In the genomic region with DNA sequence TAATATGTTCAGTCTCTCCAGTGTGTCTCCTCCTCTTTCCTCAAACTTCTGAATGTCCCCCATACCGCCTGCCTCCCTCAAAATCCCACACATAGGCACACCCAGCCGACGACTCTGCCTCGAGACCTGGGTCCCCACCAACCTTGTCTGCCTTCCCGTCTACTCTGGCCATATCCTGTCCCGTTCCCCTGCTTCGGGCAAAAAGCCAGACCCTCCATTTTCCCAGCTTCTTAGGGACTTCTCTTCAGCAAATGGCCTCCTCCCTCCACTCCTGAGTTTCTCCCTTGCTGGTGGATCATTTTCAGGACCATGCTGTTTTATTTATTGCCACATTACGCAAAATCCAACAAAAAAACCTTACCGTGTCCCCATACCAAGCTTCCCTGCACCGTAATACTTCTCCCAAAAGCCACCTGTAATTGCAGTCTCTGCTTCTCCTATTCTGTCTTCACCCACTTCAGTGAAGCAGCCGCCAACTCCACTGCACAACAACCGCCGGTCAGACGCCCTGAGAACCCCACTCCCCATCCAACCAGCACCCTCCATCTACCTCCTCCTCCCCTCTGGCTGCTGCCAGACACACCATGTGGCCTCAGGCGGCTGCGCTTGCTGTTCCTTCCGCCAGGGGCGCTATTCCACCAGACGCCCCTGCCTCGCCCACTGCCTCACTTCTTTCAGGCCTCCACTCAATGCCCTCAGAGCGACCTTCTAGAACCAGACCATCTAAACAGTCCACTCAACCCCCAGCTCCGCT, we compare ENCODE assay signal across 9 cellular contexts.
A peak's percentile ranks its signal among the peaks of the same experiment; 100 is the strongest.
DNase-seq lines count a peak whose midpoint lies in the region; ATAC-seq and TF ChIP-seq lines count a peak whose summit lies in the region.
"Had no signal": no experiment of that assay in that cellular context is flagged by ENCODE, and none has a peak within 500 bp of the region (broad histone marks: within the 10 kb centered on the region; RNA-seq: fewer than 3 reads in every experiment).

No MANE protein-coding gene starts in this region.

- no peak overlapping the region for H3K14ac ChIP-seq in trophoblast cell (ENCODE audit: low read length)

- H4K8ac ChIP-seq in trophoblast cell (ENCODE audit: low read depth, low read length) = no peak overlapping the region

- H3K4me1 Mint-ChIP-seq in CD14-positive monocyte (peaks cover 4% of the 10 kb centered on the region), endodermal cell (peaks cover 1% of the 10 kb centered on the region)

- H3K4ac ChIP-seq in trophoblast cell (ENCODE audit: low read depth, low read length) = no peak overlapping the region

- H3K18ac ChIP-seq in trophoblast cell (ENCODE audit: low read length) = no peak overlapping the region

- intact Hi-C loops in CD14-positive monocyte (cut with micrococcal nuclease) = loop anchor here in 1 of 2 donors (5.0 kb wide), 1 partner anchor 307 kb away; no protein-coding TSS in a partner anchor

- H3K4me1 ChIP-seq in endodermal cell (ENCODE audit: control insufficient read depth, insufficient read depth, low read length) (no peaks in the 10 kb centered on the region), trophoblast cell (ENCODE audit: control insufficient read depth in 1 of 2, insufficient read depth in 2 of 2, low read length in 2 of 2) (peaks cover 0 to 3% of the 10 kb centered on the region in 2 experiments)

- TF ChIP-seq CTCF in CD14-positive monocyte (IDR thresholded peaks at IDR 0.05) (peak; percentile 76), WERI-Rb-1 (IDR thresholded peaks at IDR 0.05; ENCODE audit: low read depth, low read length) (0 out of 2 replicates have a peak, but pooled peaks have one; percentile 24), endodermal cell (conservative IDR thresholded peaks at IDR 0.05) (peak; percentile 95)

- H3K4me2 ChIP-seq in trophoblast cell (ENCODE audit: low read length) = no peak overlapping the region

- no peaks in the 10 kb centered on the region for H3K79me2 ChIP-seq in trophoblast cell (ENCODE audit: control insufficient read depth, insufficient read depth, low read length, poor library complexity)

- H2AFZ ChIP-seq in trophoblast cell (ENCODE audit: insufficient read depth, low read length, poor library complexity) = no peak overlapping the region

- H3K23ac ChIP-seq in trophoblast cell (ENCODE audit: low read length) = no peak overlapping the region

- no peak overlapping the region for H3K9ac ChIP-seq in endodermal cell (ENCODE audit: extremely low read depth, low read length, poor library complexity, severe bottlenecking)
- no peak overlapping the region for H3K9ac ChIP-seq in trophoblast cell (ENCODE audit: low read length)

- no peak overlapping the region for H2BK120ac ChIP-seq in trophoblast cell (ENCODE audit: insufficient read depth, low read length, poor library complexity)

- no peak overlapping the region for H3K27ac Mint-ChIP-seq in CD14-positive monocyte
- H3K27ac Mint-ChIP-seq in endodermal cell = peak overlapping the region; percentile 52

- no peak overlapping the region for H2BK5ac ChIP-seq in trophoblast cell (ENCODE audit: low read depth, low read length, poor library complexity)

- H2AK5ac ChIP-seq in trophoblast cell (ENCODE audit: low read length) = no peak overlapping the region

- H3K4me3 ChIP-seq in WERI-Rb-1 (ENCODE audit: low read depth, low read length) (no peak overlapping the region), endodermal cell (ENCODE audit: low read length) (no peak overlapping the region), trophoblast cell (ENCODE audit: low read depth, low read length) (no peak overlapping the region)

- peak; percentile 72 for ATAC-seq in GM19351 (IDR thresholded peaks at IDR 0.05; ENCODE audit: unreplicated experiment)
- ATAC-seq in HG03571 (IDR thresholded peaks at IDR 0.05; ENCODE audit: unreplicated experiment) = peak; percentile 55
- ATAC-seq: right cardiac atrium had no signal

- 76 to 82% methylated on average over 13 to 22 of the region's 22 CpGs for WGBS in endodermal cell (ENCODE audit: insufficient coverage in 1 of 2, insufficient read length in 1 of 2), 2 experiments
- WGBS in trophoblast cell (ENCODE audit: extremely low coverage, insufficient coverage, insufficient read length) = 100% methylated on average over 3 of the region's 22 CpGs

- H3K4me3 Mint-ChIP-seq in CD14-positive monocyte (no peak overlapping the region), endodermal cell (no peak overlapping the region)

- peaks cover 3 to 6% (median 3%) of the 10 kb centered on the region in 3 donors for H3K27me3 Mint-ChIP-seq in CD14-positive monocyte (ENCODE audit: low read depth in 3 of 3)
- peaks cover 2% of the 10 kb centered on the region for H3K27me3 Mint-ChIP-seq in endodermal cell (ENCODE audit: insufficient read depth)

- H3K36me3 ChIP-seq in WERI-Rb-1 (no peaks in the 10 kb centered on the region), endodermal cell (ENCODE audit: control insufficient read depth, insufficient read depth, low read length) (no peaks in the 10 kb centered on the region), trophoblast cell (ENCODE audit: control insufficient read depth in 1 of 2, insufficient read depth in 2 of 2, low read length in 2 of 2) (no peaks in the 10 kb centered on the region)

- no peak overlapping the region for H3K27ac ChIP-seq in WERI-Rb-1
- no peak overlapping the region for H3K27ac ChIP-seq in endodermal cell (ENCODE audit: low read depth, low read length)
- no peak overlapping the region for H3K27ac ChIP-seq in trophoblast cell (ENCODE audit: low read depth, low read length)

- no peak overlapping the region for H2BK12ac ChIP-seq in trophoblast cell (ENCODE audit: low read length)

- no peak overlapping the region for H4K12ac ChIP-seq in trophoblast cell (ENCODE audit: low read depth, low read length)

- H3K27me3 ChIP-seq in WERI-Rb-1 (ENCODE audit: insufficient read depth, low read depth, severe bottlenecking) (no peaks in the 10 kb centered on the region), endodermal cell (ENCODE audit: control insufficient read depth, insufficient read depth, low read length, poor library complexity, severe bottlenecking) (no peaks in the 10 kb centered on the region), trophoblast cell (ENCODE audit: insufficient read depth, low read length) (no peaks in the 10 kb centered on the region)

- H4K91ac ChIP-seq in trophoblast cell (ENCODE audit: low read depth, low read length) = no peak overlapping the region

- H3K9me3 ChIP-seq in WERI-Rb-1 (ENCODE audit: severe bottlenecking) (no peaks in the 10 kb centered on the region), endodermal cell (ENCODE audit: control insufficient read depth, low read length) (no peaks in the 10 kb centered on the region), trophoblast cell (ENCODE audit: insufficient read depth, low read depth, low read length) (no peaks in the 10 kb centered on the region)

- H3K9me3 Mint-ChIP-seq in CD14-positive monocyte (peaks cover 0 to 1% (median 0%) of the 10 kb centered on the region in 7 donors), endodermal cell (peaks cover 2% of the 10 kb centered on the region)

- H3K36me3 Mint-ChIP-seq in CD14-positive monocyte (no peaks in the 10 kb centered on the region), endodermal cell (ENCODE audit: low read depth) (peaks cover 3% of the 10 kb centered on the region)

- no peaks in the 10 kb centered on the region for H3K79me1 ChIP-seq in trophoblast cell (ENCODE audit: low read length)

- DNase-seq in CD14-positive monocyte (ENCODE audit: low spot score) = no peak
- DNase-seq in WERI-Rb-1 = peak; percentile 11
- peak; percentile 94 for DNase-seq in endodermal cell
- peak; percentile 26 to 62 for DNase-seq in trophoblast cell
- no peak for DNase-seq in NCI-H2081 (lab: John Stamatoyannopoulos, UW)
- DNase-seq in KG1 (lab: John Stamatoyannopoulos, UW) = no peak

Comparison
In these comparisons a context has a peak if more than half of its experiments do, and no peak if none do; other contexts are left out.
1. DNase-seq: peak in WERI-Rb-1 (single experiment), endodermal cell (single experiment) and trophoblast cell (2 of 2); none in CD14-positive monocyte (single experiment), NCI-H2081 (0 of 2) and KG1 (single experiment).
2. CTCF ChIP-seq: peak in every context shown above with its lines; median percentile 95 in endodermal cell; 76 in CD14-positive monocyte; 24 in WERI-Rb-1.